15 cellular contexts compared by ENCODE assay signal in the genomic region with DNA sequence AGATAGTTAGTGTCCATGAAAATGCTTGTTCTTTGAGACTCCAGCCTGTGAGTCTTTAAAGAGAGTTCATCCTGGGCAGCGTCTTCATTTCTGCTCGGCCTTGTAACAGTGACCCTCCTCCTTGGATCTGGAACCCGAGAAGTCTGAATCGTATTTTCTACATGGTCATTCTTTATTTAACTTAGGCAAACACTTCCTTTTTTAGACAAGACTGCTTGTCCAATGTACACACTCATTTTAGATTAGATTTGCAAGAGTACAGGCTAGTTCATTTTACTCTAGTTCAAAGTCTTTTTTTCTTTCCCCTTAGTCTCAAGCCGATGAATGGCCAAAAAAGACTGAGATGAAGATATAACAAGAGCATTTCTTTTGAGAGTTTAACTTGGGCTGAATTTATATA.
DNase-seq lines count a peak whose midpoint lies in the region; ATAC-seq and TF ChIP-seq lines count a peak whose summit lies in the region.
"Had no signal": no experiment of that assay in that cellular context is flagged by ENCODE, and none has a peak within 500 bp of the region (broad histone marks: within the 10 kb centered on the region; RNA-seq: fewer than 3 reads in every experiment).

No MANE protein-coding gene starts in this region.

- H3K79me2 ChIP-seq in smooth muscle cell (ENCODE audit: low read depth), result no peaks in the 10 kb centered on the region

- no peaks in the 10 kb centered on the region for H3K9me3 ChIP-seq in smooth muscle cell (replicated peaks; ENCODE audit: low read depth)
- H3K9me3 ChIP-seq: psoas muscle had no signal

- peaks cover 4% of the 10 kb centered on the region for H3K36me3 Mint-ChIP-seq in glutamatergic neuron (ENCODE audit: unreplicated experiment)

- H3K4me1 ChIP-seq in smooth muscle cell (ENCODE audit: low read depth), result peaks cover 15% of the 10 kb centered on the region
- H3K4me1 ChIP-seq: psoas muscle had no signal

- peak overlapping the region; percentile 74 for H3K27ac ChIP-seq in smooth muscle cell (ENCODE audit: low read depth)
- H3K27ac ChIP-seq: psoas muscle had no signal

- H3K27ac Mint-ChIP-seq in glutamatergic neuron (ENCODE audit: unreplicated experiment), result peak overlapping the region; percentile 84
- H3K27ac Mint-ChIP-seq: activated CD4-positive, alpha-beta T cell treated with anti-CD3 and anti-CD28 coated beads for 36 hours; activated naive CD4-positive, alpha-beta T cell treated with anti-CD3 and anti-CD28 coated beads for 36 hours; H9; T-helper 2 cell treated with Interferon-gamma antibody and Interleukin-4, amounts not matched to agents 5 μg/mL and 100 μg/mL, for 36 hours had no signal

- H3K36me3 ChIP-seq in smooth muscle cell (ENCODE audit: low read depth), result no peaks in the 10 kb centered on the region

- H3K4me3 ChIP-seq in smooth muscle cell, result no peak overlapping the region
- H3K4me3 ChIP-seq: psoas muscle had no signal

- H3K4me2 ChIP-seq in smooth muscle cell, result peak overlapping the region; percentile 47

- WGBS in smooth muscle cell (ENCODE audit: low lambda C conversion rate), result 14% methylated on average over 5 of the region's 5 CpGs

- H4K20me1 ChIP-seq in smooth muscle cell (ENCODE audit: low read depth), result no peaks in the 10 kb centered on the region

- no peak for ATAC-seq in HG02852 (IDR thresholded peaks at IDR 0.05; ENCODE audit: unreplicated experiment)
- ATAC-seq: activated CD4-positive, alpha-beta T cell treated with anti-CD3 and anti-CD28 coated beads for 36 hours; psoas muscle; stimulated activated naive CD8-positive, alpha-beta T cell treated with anti-CD3 and anti-CD28 coated beads, Interleukin-15, Interleukin-2, amounts not matched to agents 100 U/mL and 50 U/mL, for 24 hours had no signal

- H3K4me3 Mint-ChIP-seq in glutamatergic neuron (ENCODE audit: unreplicated experiment), result peak overlapping the region; percentile 57
- H3K4me3 Mint-ChIP-seq: activated CD4-positive, alpha-beta T cell treated with anti-CD3 and anti-CD28 coated beads for 36 hours; activated naive CD4-positive, alpha-beta T cell treated with anti-CD3 and anti-CD28 coated beads for 36 hours; H9; T-helper 2 cell treated with Interferon-gamma antibody and Interleukin-4, amounts not matched to agents 5 μg/mL and 100 μg/mL, for 36 hours had no signal

- H3K9ac ChIP-seq in smooth muscle cell (ENCODE audit: low read depth), result peak overlapping the region; percentile 23

- H3K9me3 Mint-ChIP-seq in glutamatergic neuron (ENCODE audit: unreplicated experiment), result peaks cover 16% of the 10 kb centered on the region
- H3K9me3 Mint-ChIP-seq: activated naive CD4-positive, alpha-beta T cell treated with anti-CD3 and anti-CD28 coated beads for 36 hours; H9; T-helper 2 cell treated with Interferon-gamma antibody and Interleukin-4, amounts not matched to agents 5 μg/mL and 100 μg/mL, for 36 hours had no signal

- H3K27me3 Mint-ChIP-seq in glutamatergic neuron (ENCODE audit: unreplicated experiment), result peaks cover 5% of the 10 kb centered on the region

- peaks cover 62% of the 10 kb centered on the region for H3K4me1 Mint-ChIP-seq in glutamatergic neuron (ENCODE audit: low read depth, unreplicated experiment)

- TF ChIP-seq CTCF in glutamatergic neuron (IDR thresholded peaks at IDR 0.05; ENCODE audit: partially characterized antibody, unreplicated experiment), result no peak
- no peak for TF ChIP-seq CTCF in smooth muscle cell (IDR thresholded peaks at IDR 0.05; ENCODE audit: borderline replicate concordance, insufficient read depth, poor library complexity, severe bottlenecking)

- no peaks in the 10 kb centered on the region for H3K27me3 ChIP-seq in smooth muscle cell (ENCODE audit: low read depth)

- DNase-seq in NCI-H510A treated with DMSO at 0.1 percent for 48 hours (lab: John Stamatoyannopoulos, UW) (peak; percentile 56), NCI-H510A (lab: John Stamatoyannopoulos, UW) (no peak), NOMO-1 treated with dmso at 0.1 percent for 144 hours (lab: John Stamatoyannopoulos, UW; ENCODE audit: unreplicated experiment) (peak; percentile 24), glutamatergic neuron (no peak), smooth muscle cell (lab: John Stamatoyannopoulos, UW; ENCODE audit: unreplicated experiment) (no peak), T-helper 1 cell (no peak), NCI-H524 treated with DMSO at 0.1 percent for 48 hours (lab: John Stamatoyannopoulos, UW) (no peak)
- DNase-seq: activated CD4-positive, alpha-beta T cell treated with anti-CD3 and anti-CD28 coated beads for 36 hours; activated naive CD4-positive, alpha-beta T cell treated with anti-CD3 and anti-CD28 coated beads for 36 hours; H9; kidney glomerular epithelial cell; psoas muscle; stimulated activated naive CD8-positive, alpha-beta T cell treated with anti-CD3 and anti-CD28 coated beads, Interleukin-15, Interleukin-2, amounts not matched to agents 100 U/mL and 50 U/mL, for 24 hours had no signal

- H2AFZ ChIP-seq in smooth muscle cell (ENCODE audit: low read depth), result peak overlapping the region; percentile 20

- H3F3A ChIP-seq in smooth muscle cell (ENCODE audit: low read depth), result peaks cover 7% of the 10 kb centered on the region

Comparison
In these comparisons a context has a peak if more than half of its experiments do, and no peak if none do; other contexts are left out.
1. DNase-seq: peak in NCI-H510A treated with DMSO at 0.1 percent for 48 hours (single experiment) and NOMO-1 treated with dmso at 0.1 percent for 144 hours (single experiment); none in NCI-H510A (single experiment), glutamatergic neuron (single experiment), smooth muscle cell (single experiment), T-helper 1 cell (0 of 5) and NCI-H524 treated with DMSO at 0.1 percent for 48 hours (single experiment).